In genomic region chr2:95992520-95993272, GRCh38 we compare ENCODE assay signal across 8 cellular contexts. TPM values are rescaled to one million over a fixed set of nuclear protein-coding genes. Genes with fewer than 3 reads are reported as not detected.
DNase-seq lines count a peak whose midpoint lies in the region; ATAC-seq and TF ChIP-seq lines count a peak whose summit lies in the region.
"Not testable (repeated sequence)": the region's sequence is repeated elsewhere in the genome, so short reads cannot be mapped to it uniquely, and the experiment has no call there.

No MANE protein-coding gene starts in this region.

- TF ChIP-seq CTCF in GM12865 (IDR thresholded peaks at IDR 0.05; ENCODE audit: insufficient read depth, low read depth, low read length, missing control alignments) (peak; percentile 54), psoas muscle (IDR thresholded peaks at IDR 0.05) (peak; percentile 84), uterus (IDR thresholded peaks at IDR 0.05) (peak; percentile 76 to 98 (median 87))

- WGBS in psoas muscle, 3 donors = 5 to 7% (median 5%) methylated on average over 25 to 33 of the region's 34 CpGs

- H3K9me3 Mint-ChIP-seq in activated CD8-positive, alpha-beta T cell treated with anti-CD3 and anti-CD28 coated beads, Interleukin-2, amount 10 ng/mL, durations not matched to agents 7 days and 5 days (ENCODE audit: insufficient read depth); dendritic cell treated with granulocyte-macrophage colony-stimulating factor and Interleukin-4, amounts not matched to agents 40 ng/mL and 50 ng/mL, for 4 days; immature natural killer cell: not testable (repeated sequence)

- intact Hi-C loops in dendritic cell treated with granulocyte-macrophage colony-stimulating factor and Interleukin-4, amounts not matched to agents 40 ng/mL and 50 ng/mL, for 4 days (cut with micrococcal nuclease); uterus (cut with DNase I; ENCODE audit: low total_unique reads): not testable (repeated sequence)
- intact Hi-C loops in psoas muscle (cut with DNase I) = loop anchor here (10.0 kb wide), 2 partner anchors 272 to 512 kb away; partner anchors contain the start of genes CIAO1 (in 1 of the 2), NEURL3 (in 1 of the 2) and TMEM127 (in 1 of the 2)

- H3K4me1 ChIP-seq in psoas muscle, uterus: not testable (repeated sequence)

- DNase-seq in GM12865 (ENCODE audit: low read depth) (peak; percentile 39), MG63 (peak; percentile 44), immature natural killer cell (peak; percentile 63 to 70 (median 64)), psoas muscle (peak; percentile 32 to 61), uterus (peak; percentile 58 to 86)
- peak; percentile 74 for DNase-seq in activated CD8-positive, alpha-beta T cell treated with anti-CD3 and anti-CD28 coated beads, Interleukin-2, amount 10 ng/mL, durations not matched to agents 7 days and 5 days

- not testable (repeated sequence) for H3K9me3 ChIP-seq in MG63, psoas muscle, uterus

- ATAC-seq in HG02571 (IDR thresholded peaks at IDR 0.05; ENCODE audit: unreplicated experiment) (peak; percentile 41), psoas muscle (peak; percentile 86 to 93 (median 92))
- ATAC-seq in activated CD8-positive, alpha-beta T cell treated with anti-CD3 and anti-CD28 coated beads, Interleukin-2, amount 10 ng/mL, durations not matched to agents 7 days and 5 days = peak; percentile 68

- TF ChIP-seq POLR2A in uterus (IDR thresholded peaks at IDR 0.05) = not testable (repeated sequence)

- H3K4me3 Mint-ChIP-seq in activated CD8-positive, alpha-beta T cell treated with anti-CD3 and anti-CD28 coated beads, Interleukin-2, amount 10 ng/mL, durations not matched to agents 7 days and 5 days = peak overlapping the region; percentile 77
- H3K4me3 Mint-ChIP-seq in dendritic cell treated with granulocyte-macrophage colony-stimulating factor and Interleukin-4, amounts not matched to agents 40 ng/mL and 50 ng/mL, for 4 days = peak overlapping the region; percentile 91
- H3K4me3 Mint-ChIP-seq in immature natural killer cell = peak overlapping the region; percentile 93 to 96 (median 94)

- H3K4me3 ChIP-seq in GM12865 (ENCODE audit: low read depth, low read length) (peak overlapping the region; percentile 53), MG63 (peak overlapping the region; percentile 86), psoas muscle (peak overlapping the region; percentile 78), uterus (peak overlapping the region; percentile 53)

- peaks cover 25% of the 10 kb centered on the region for H3K27me3 Mint-ChIP-seq in activated CD8-positive, alpha-beta T cell treated with anti-CD3 and anti-CD28 coated beads, Interleukin-2, amount 10 ng/mL, durations not matched to agents 7 days and 5 days (ENCODE audit: low read depth)
- H3K27me3 Mint-ChIP-seq in dendritic cell treated with granulocyte-macrophage colony-stimulating factor and Interleukin-4, amounts not matched to agents 40 ng/mL and 50 ng/mL, for 4 days = peaks cover 21% of the 10 kb centered on the region
- not testable (repeated sequence) for H3K27me3 Mint-ChIP-seq in immature natural killer cell (ENCODE audit: low read depth in 3 of 3)

- peak overlapping the region; percentile 89 for H3K27ac Mint-ChIP-seq in activated CD8-positive, alpha-beta T cell treated with anti-CD3 and anti-CD28 coated beads, Interleukin-2, amount 10 ng/mL, durations not matched to agents 7 days and 5 days
- peak overlapping the region; percentile 92 for H3K27ac Mint-ChIP-seq in dendritic cell treated with granulocyte-macrophage colony-stimulating factor and Interleukin-4, amounts not matched to agents 40 ng/mL and 50 ng/mL, for 4 days
- peak overlapping the region; percentile 82 to 95 (median 92) for H3K27ac Mint-ChIP-seq in immature natural killer cell

- CTCF ChIA-PET in activated CD8-positive, alpha-beta T cell treated with anti-CD3 and anti-CD28 coated beads, Interleukin-2, amount 10 ng/mL, durations not matched to agents 7 days and 5 days (lab: Charles Lee) = interaction anchor here (0.6 to 2.4 kb wide), 37 partner anchors 9 to 518 kb away, joined by 3 to 26 read pairs (median 6); partner anchors contain the start of genes ADRA2B, CIAO1, DUSP2 and STARD7

- H3K27ac ChIP-seq in psoas muscle (peak overlapping the region; percentile 82), uterus (peak overlapping the region; percentile 88 to 95)

- H3K27me3 ChIP-seq in MG63; psoas muscle (ENCODE audit: insufficient read depth in 3 of 3, low read length in 2 of 3); uterus: not testable (repeated sequence)

- not testable (repeated sequence) for H3K36me3 Mint-ChIP-seq in activated CD8-positive, alpha-beta T cell treated with anti-CD3 and anti-CD28 coated beads, Interleukin-2, amount 10 ng/mL, durations not matched to agents 7 days and 5 days (ENCODE audit: low read depth); immature natural killer cell
- H3K36me3 Mint-ChIP-seq in dendritic cell treated with granulocyte-macrophage colony-stimulating factor and Interleukin-4, amounts not matched to agents 40 ng/mL and 50 ng/mL, for 4 days (ENCODE audit: low read depth) = peaks cover 11% of the 10 kb centered on the region

- H3K36me3 ChIP-seq in MG63; psoas muscle (ENCODE audit: insufficient read depth in 1 of 2, low read depth in 1 of 2); uterus: not testable (repeated sequence)

- POLR2A ChIA-PET in activated CD8-positive, alpha-beta T cell treated with anti-CD3 and anti-CD28 coated beads, Interleukin-2, amount 10 ng/mL, durations not matched to agents 7 days and 5 days (lab: Charles Lee) = interaction anchor here (1.3 to 1.9 kb wide), 2 partner anchors 125 to 154 kb away, joined by 5 to 9 read pairs; no protein-coding TSS in a partner anchor

- not testable (repeated sequence) for H3K4me1 Mint-ChIP-seq in activated CD8-positive, alpha-beta T cell treated with anti-CD3 and anti-CD28 coated beads, Interleukin-2, amount 10 ng/mL, durations not matched to agents 7 days and 5 days (ENCODE audit: low read depth); dendritic cell treated with granulocyte-macrophage colony-stimulating factor and Interleukin-4, amounts not matched to agents 40 ng/mL and 50 ng/mL, for 4 days (ENCODE audit: low read depth)
- peaks cover 6 to 13% of the 10 kb centered on the region in 2 donors for H3K4me1 Mint-ChIP-seq in immature natural killer cell

RNA-seq across cellular contexts. Expression of gene ANKRD36C, which starts 1.1 kb away (rescaled TPM):
- total RNA-seq in MG63 (2014; rRNA removed; shearing (Covaris generic); ENCODE audit: low replicate concordance) = 6.1 and 10.3 TPM in 2 replicates
- total RNA-seq in activated CD8-positive, alpha-beta T cell treated with anti-CD3 and anti-CD28 coated beads, Interleukin-2, amount 10 ng/mL, durations not matched to agents 7 days and 5 days = 10 to 100 TPM; 87.5 to 95.1 TPM
- 10 to 100 TPM in 2 of 3 donors, not detected in 1; 14.2 to 26.0 TPM for polyA plus RNA-seq in immature natural killer cell
- total RNA-seq in psoas muscle = 1 to 10 TPM; 1.1 to 5.0 (median 2.1) TPM
- 1 to 10 TPM in 1 of 3 donors, under 1 TPM in 2; 0.16 to 1.0 (median 0.17) TPM for polyA plus RNA-seq in psoas muscle
- total RNA-seq in uterus = 100 to 1,000 TPM in 1 of 4 donors, 10 to 100 TPM in 3; 37.1 to 228 (median 58.2) TPM

RNA-seq across cellular contexts. Expression of gene GPAT2, which starts 42.0 kb away (rescaled TPM):
- not detected in 2 replicates for total RNA-seq in MG63 (2014; rRNA removed; shearing (Covaris generic); ENCODE audit: low replicate concordance)
- 1 to 10 TPM; 4.3 to 4.5 TPM for total RNA-seq in activated CD8-positive, alpha-beta T cell treated with anti-CD3 and anti-CD28 coated beads, Interleukin-2, amount 10 ng/mL, durations not matched to agents 7 days and 5 days
- polyA plus RNA-seq in immature natural killer cell (10 to 100 TPM in 1 of 3 donors, 1 to 10 TPM in 2; 4.2 to 11.3 (median 6.8) TPM), psoas muscle (1 to 10 TPM; 3.2 to 6.9 (median 6.1) TPM)
- total RNA-seq in psoas muscle (1 to 10 TPM; 6.2 to 7.8 (median 6.7) TPM), uterus (1 to 10 TPM in 3 of 4 donors, not detected in 1; 4.8 to 5.4 (median 5.3) TPM)

Comparison
In these comparisons a context has a peak if more than half of its experiments do, and no peak if none do; other contexts are left out.
1. Peak in every context shown above with its lines: DNase-seq, ATAC-seq, H3K4me3 ChIP-seq and H3K27ac ChIP-seq.
2. ATAC-seq: peak in every context shown above with its lines; median percentile 92 in psoas muscle; 68 in activated CD8-positive, alpha-beta T cell treated with anti-CD3 and anti-CD28 coated beads, Interleukin-2, amount 10 ng/mL, durations not matched to agents 7 days and 5 days; 41 in HG02571.